10 cellular contexts compared by ENCODE assay signal in genomic region chr17:6677158-6677831, GRCh38. TPM values are rescaled to one million over a fixed set of nuclear protein-coding genes. Genes with fewer than 3 reads are reported as not detected.
DNase-seq lines count a peak whose midpoint lies in the region; ATAC-seq lines count a peak whose summit lies in the region.
"Had no signal": no experiment of that assay in that cellular context is flagged by ENCODE, and none has a peak within 500 bp of the region (broad histone marks: within the 10 kb centered on the region; RNA-seq: fewer than 3 reads in every experiment).

No MANE protein-coding gene starts in this region.

- DNase-seq in GM23248 (peak; percentile 71), SW480 (ENCODE audit: low spot score) (peak; percentile 90), left kidney (ENCODE audit: low read depth, low spot score) (peak; percentile 66), amygdala (lab: John Stamatoyannopoulos, UW) (no peak), NCI-H510A treated with DMSO at 0.1 percent for 48 hours (lab: John Stamatoyannopoulos, UW) (no peak)
- DNase-seq in activated CD8-positive, alpha-beta memory T cell treated with anti-CD3 and anti-CD28 coated beads, Interleukin-2, amount 50 U/mL, for 4 hours, result no peak
- DNase-seq: NK-92 treated with Interleukin-12 subunit alpha and Interleukin-12 subunit beta, amount 100 ng/mL, for 24 hours had no signal

- H3F3A ChIP-seq in GM23248 (ENCODE audit: insufficient read depth), result no peaks in the 10 kb centered on the region

- no peak for ATAC-seq in GM18870 (IDR thresholded peaks at IDR 0.05; ENCODE audit: unreplicated experiment)

- H2AFZ ChIP-seq in GM23248, result no peak overlapping the region
- H2AFZ ChIP-seq: parathyroid adenoma had no signal

- H3K9ac ChIP-seq in BLaER1 treated with 17β-estradiol and CSF1 and Interleukin-3, amounts not matched to agents 10 nM and 100 nM, result peak overlapping the region in 2 of 11 experiments; percentile 23 to 29; a peak in 2 of 22 replicates
- H3K9ac ChIP-seq in GM23248, result no peak overlapping the region
- H3K9ac ChIP-seq: parathyroid adenoma had no signal

- in situ Hi-C loops in GM23248 (cut with MboI), result no loop called here

- whole genome bisulfite sequencing in GM23248 (ENCODE audit: low coverage in 1 of 2, low lambda C conversion rate in 2 of 2, missing lambda C conversion rate in 2 of 2), 2 experiments, result 35 to 42% methylated on average over 16 of the region's 16 CpGs

- H3K27me3 ChIP-seq in BLaER1 treated with 17β-estradiol and CSF1 and Interleukin-3, amounts not matched to agents 10 nM and 100 nM, result peaks cover 49 to 85% (median 62%) of the 10 kb centered on the region in 11 experiments
- H3K27me3 ChIP-seq in GM23248 (replicated peaks; ENCODE audit: insufficient read depth), result peaks cover 25% of the 10 kb centered on the region; the same call in 1 of the 2 replicates

- H3K79me2 ChIP-seq in GM23248 (ENCODE audit: insufficient read depth), result no peaks in the 10 kb centered on the region
- H3K79me2 ChIP-seq: parathyroid adenoma had no signal

- H4K20me1 ChIP-seq in BLaER1 treated with 17β-estradiol and CSF1 and Interleukin-3, amounts not matched to agents 10 nM and 100 nM, result peaks cover 0 to 45% (median 24%) of the 10 kb centered on the region in 11 experiments; a peak in 17 of 22 replicates
- H4K20me1 ChIP-seq in GM23248 (ENCODE audit: insufficient read depth), result no peaks in the 10 kb centered on the region

- no peaks in the 10 kb centered on the region for H3K9me2 ChIP-seq in GM23248 (ENCODE audit: insufficient read depth)

- no peaks in the 10 kb centered on the region for H3K36me3 ChIP-seq in BLaER1 treated with 17β-estradiol and CSF1 and Interleukin-3, amounts not matched to agents 10 nM and 100 nM
- no peaks in the 10 kb centered on the region for H3K36me3 ChIP-seq in GM23248 (ENCODE audit: low read depth)

- peak overlapping the region; percentile 52 to 82 (median 69) for H3K4me2 ChIP-seq in BLaER1 treated with 17β-estradiol and CSF1 and Interleukin-3, amounts not matched to agents 10 nM and 100 nM
- no peak overlapping the region for H3K4me2 ChIP-seq in GM23248 (ENCODE audit: unreplicated experiment)

- H3K4me1 ChIP-seq in BLaER1 treated with 17β-estradiol and CSF1 and Interleukin-3, amounts not matched to agents 10 nM and 100 nM, result peaks cover 12 to 56% (median 35%) of the 10 kb centered on the region in 10 experiments
- no peaks in the 10 kb centered on the region for H3K4me1 ChIP-seq in GM23248 (ENCODE audit: insufficient read depth)
- H3K4me1 ChIP-seq: parathyroid adenoma had no signal

- no peak overlapping the region for H3K4me3 ChIP-seq in BLaER1 treated with 17β-estradiol and CSF1 and Interleukin-3, amounts not matched to agents 10 nM and 100 nM
- H3K4me3 ChIP-seq in GM23248, result no peak overlapping the region

- H3K27ac ChIP-seq in BLaER1 treated with 17β-estradiol and CSF1 and Interleukin-3, amounts not matched to agents 10 nM and 100 nM, result no peak overlapping the region
- H3K27ac ChIP-seq in GM23248, result no peak overlapping the region
- H3K27ac ChIP-seq: parathyroid adenoma had no signal

- 0 out of 22 replicates have a peak, but pooled peaks cover 0 to under 1% (median 0%) of the 10 kb centered on the region in 11 experiments for H3K9me3 ChIP-seq in BLaER1 treated with 17β-estradiol and CSF1 and Interleukin-3, amounts not matched to agents 10 nM and 100 nM (replicated peaks in 1 of 11)
- H3K9me3 ChIP-seq in GM23248 (ENCODE audit: low read depth), result no peaks in the 10 kb centered on the region

RNA-seq across cellular contexts. Expression of gene C17orf100, which starts 25.7 kb away (rescaled TPM):
- total RNA-seq in GM23248 (2014; rRNA removed; shearing (Covaris generic)), result 0.63 and 0.86 TPM in 2 replicates
- polyA plus RNA-seq in GM23248 (2016; fragmentation: Nextera tagmentation; extraction: Ambion mirVana), result 5.2 and 5.5 TPM in 2 replicates

RNA-seq across cellular contexts. Expression of gene MED31, which starts 25.9 kb away (rescaled TPM):
- total RNA-seq in GM23248 (2014; rRNA removed; shearing (Covaris generic)), result 4.8 and 8.9 TPM in 2 replicates
- 64.9 and 70.0 TPM in 2 replicates for polyA plus RNA-seq in GM23248 (2016; fragmentation: Nextera tagmentation; extraction: Ambion mirVana)

RNA-seq across cellular contexts. Expression of gene SLC13A5, which starts 35.9 kb away (rescaled TPM):
- 0.76 TPM in 1 of 2 replicates, not detected in the other for total RNA-seq in GM23248 (2014; rRNA removed; shearing (Covaris generic))
- polyA plus RNA-seq in GM23248 (2016; fragmentation: Nextera tagmentation; extraction: Ambion mirVana), result not detected in 2 replicates

RNA-seq across cellular contexts. Expression of gene TXNDC17, which starts 36.4 kb away (rescaled TPM):
- total RNA-seq in GM23248 (2014; rRNA removed; shearing (Covaris generic)), result 112 and 152 TPM in 2 replicates
- polyA plus RNA-seq in GM23248 (2016; fragmentation: Nextera tagmentation; extraction: Ambion mirVana), result 630 and 673 TPM in 2 replicates

RNA-seq across cellular contexts. Expression of gene KIAA0753, which starts 36.8 kb away (rescaled TPM):
- total RNA-seq in GM23248 (2014; rRNA removed; shearing (Covaris generic)), result 14.2 and 20.5 TPM in 2 replicates
- 5.8 and 6.9 TPM in 2 replicates for polyA plus RNA-seq in GM23248 (2016; fragmentation: Nextera tagmentation; extraction: Ambion mirVana)

Comparison
In these comparisons a context has a peak if more than half of its experiments do, and no peak if none do; other contexts are left out.
1. DNase-seq: peak in GM23248 (single experiment), SW480 (single experiment) and left kidney (single experiment); none in amygdala (0 of 56), NCI-H510A treated with DMSO at 0.1 percent for 48 hours (single experiment) and activated CD8-positive, alpha-beta memory T cell treated with anti-CD3 and anti-CD28 coated beads, Interleukin-2, amount 50 U/mL, for 4 hours (single experiment).